ENCODE assay signal across 8 cellular contexts in the genomic region with DNA sequence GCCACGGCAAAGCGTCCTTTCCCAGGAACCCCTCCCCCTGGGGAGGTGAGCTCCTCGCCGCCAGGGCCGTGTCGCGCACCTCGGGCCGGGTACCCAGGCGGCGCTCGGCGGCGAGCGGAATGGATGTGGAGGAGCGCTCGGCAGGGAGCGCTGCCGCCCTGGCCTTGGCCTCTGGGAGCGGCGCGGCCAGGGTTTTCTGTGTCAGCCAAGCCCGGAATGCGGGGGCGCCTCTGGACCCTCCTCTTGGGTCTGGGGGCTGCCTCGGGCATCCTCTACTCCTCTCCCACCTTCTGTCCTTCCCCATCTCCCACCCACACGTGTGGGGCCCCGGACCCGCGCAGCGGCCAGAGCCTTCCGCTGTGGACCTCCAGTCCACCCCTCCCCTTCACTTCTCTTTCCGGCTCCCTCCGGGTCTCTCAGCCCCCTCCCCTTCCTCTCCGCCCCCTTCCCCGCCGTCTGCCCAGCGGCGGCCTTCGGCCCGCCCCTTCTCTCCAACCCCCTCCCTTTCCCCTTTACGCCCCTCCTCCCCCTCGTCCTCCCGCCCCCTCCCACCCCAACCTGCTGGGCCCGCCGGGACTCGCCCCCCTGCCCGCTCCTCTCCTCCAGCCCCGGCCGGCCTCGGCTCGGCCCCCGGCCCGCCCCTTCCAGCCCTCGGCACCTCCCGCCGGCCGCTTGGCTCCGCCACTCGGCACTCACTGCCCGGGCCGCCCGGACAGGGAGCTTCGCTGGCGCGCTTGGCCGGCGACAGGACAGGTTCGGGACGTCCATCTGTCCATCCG. TPM values are rescaled to one million over a fixed set of nuclear protein-coding genes. Genes with fewer than 3 reads are reported as not detected.
DNase-seq lines count a peak whose midpoint lies in the region; ATAC-seq and TF ChIP-seq lines count a peak whose summit lies in the region.

MERTK (plus strand) TSS at position 684 of the 779 bp plus-strand sequence. CDS start 129 bp downstream, outside the sequence.

- peaks cover 15% of the 10 kb centered on the region for H3K4me1 Mint-ChIP-seq in endothelial cell (ENCODE audit: unreplicated experiment)
- peaks cover 26% of the 10 kb centered on the region for H3K4me1 Mint-ChIP-seq in stimulated activated memory B cell treated with anti-CD40 and anti-IgM and Interleukin-4, amounts not matched to agents 10 μg/mL and 1 μg/mL and 100 μg/mL, for 72 hours

- no peaks in the 10 kb centered on the region for H3K9me3 ChIP-seq in mesodermal cell (ENCODE audit: control insufficient read depth, low read length)

- peak within 1 kb of the TSS; percentile 90 for H3K4me3 Mint-ChIP-seq in endothelial cell (ENCODE audit: unreplicated experiment)
- H3K4me3 Mint-ChIP-seq in stimulated activated memory B cell treated with anti-CD40 and anti-IgM and Interleukin-4, amounts not matched to agents 10 μg/mL and 1 μg/mL and 100 μg/mL, for 72 hours, result peak within 1 kb of the TSS; percentile 73

- peak; percentile 50; the same call in 2 of the 3 replicates for TF ChIP-seq CTCF in GM12872 (IDR thresholded peaks at IDR 0.05; ENCODE audit: insufficient read depth, low read depth, low read length)
- no peak for TF ChIP-seq CTCF in endothelial cell (IDR thresholded peaks at IDR 0.05; ENCODE audit: unreplicated experiment)

- peak within 1 kb of the TSS; percentile 75 for H3K27ac ChIP-seq in mesodermal cell (ENCODE audit: low read depth, low read length, severe bottlenecking)

- peak within 1 kb of the TSS; percentile 75 for H3K27ac Mint-ChIP-seq in endothelial cell (ENCODE audit: unreplicated experiment)
- H3K27ac Mint-ChIP-seq in stimulated activated memory B cell treated with anti-CD40 and anti-IgM and Interleukin-4, amounts not matched to agents 10 μg/mL and 1 μg/mL and 100 μg/mL, for 72 hours, result no peak within 1 kb of the TSS

- H3K36me3 Mint-ChIP-seq in endothelial cell (ENCODE audit: low read depth, unreplicated experiment), result no peaks in the 10 kb centered on the region
- H3K36me3 Mint-ChIP-seq in stimulated activated memory B cell treated with anti-CD40 and anti-IgM and Interleukin-4, amounts not matched to agents 10 μg/mL and 1 μg/mL and 100 μg/mL, for 72 hours, result no peaks in the 10 kb centered on the region

- peaks cover 3% of the 10 kb centered on the region for H3K4me1 ChIP-seq in mesodermal cell (ENCODE audit: control insufficient read depth, insufficient read depth, low read length, poor library complexity, severe bottlenecking)

- peak; percentile 44 for ATAC-seq in HG03025 (IDR thresholded peaks at IDR 0.05; ENCODE audit: low FRiP score, unreplicated experiment)
- peak; percentile 85 for ATAC-seq in stimulated activated memory B cell treated with anti-CD40 and anti-IgM and Interleukin-4, amounts not matched to agents 10 μg/mL and 1 μg/mL and 100 μg/mL, for 72 hours

- 0% methylated on average over 40 to 58 of the region's 71 CpGs for WGBS in mesodermal cell (ENCODE audit: insufficient coverage in 2 of 2), 2 experiments

- H3K4me3 ChIP-seq in mesodermal cell (ENCODE audit: extremely low read depth, insufficient read depth, low read length, poor library complexity, severe bottlenecking), result peak within 1 kb of the TSS; percentile 86

- DNase-seq in NCI-H774 (lab: John Stamatoyannopoulos, UW) (peak; percentile 72), endothelial cell (ENCODE audit: low spot score) (peak; percentile 95), MV-4-11 (lab: John Stamatoyannopoulos, UW) (no peak)
- peak in 2 of 3 experiments; percentile 33 for DNase-seq in activated CD8-positive, alpha-beta memory T cell treated with anti-CD3 and anti-CD28 coated beads for 48 hours (ENCODE audit: low read depth in 2 of 3, low spot score in 2 of 3)

- H3K9me3 Mint-ChIP-seq in endothelial cell (ENCODE audit: unreplicated experiment), result no peaks in the 10 kb centered on the region
- H3K9me3 Mint-ChIP-seq in stimulated activated memory B cell treated with anti-CD40 and anti-IgM and Interleukin-4, amounts not matched to agents 10 μg/mL and 1 μg/mL and 100 μg/mL, for 72 hours, result no peaks in the 10 kb centered on the region

- H3K36me3 ChIP-seq in mesodermal cell (ENCODE audit: control insufficient read depth, insufficient read depth, low read length), result no peaks in the 10 kb centered on the region

- peaks cover 2% of the 10 kb centered on the region for H3K27me3 Mint-ChIP-seq in endothelial cell (ENCODE audit: unreplicated experiment)
- H3K27me3 Mint-ChIP-seq in stimulated activated memory B cell treated with anti-CD40 and anti-IgM and Interleukin-4, amounts not matched to agents 10 μg/mL and 1 μg/mL and 100 μg/mL, for 72 hours, result peaks cover 51% of the 10 kb centered on the region

RNA-seq across cellular contexts. Expression of gene MERTK, which starts in this region (rescaled TPM):
- total RNA-seq in endothelial cell (ENCODE audit: unreplicated experiment), result 12.3 TPM
- 15.7 TPM for polyA plus RNA-seq in mesodermal cell (2013, experiment 1 of 2)
- polyA plus RNA-seq in mesodermal cell (2013, experiment 2 of 2), result 18.9 TPM
